Comparison of ENCODE assay signal across 10 cellular contexts in the genomic region with DNA sequence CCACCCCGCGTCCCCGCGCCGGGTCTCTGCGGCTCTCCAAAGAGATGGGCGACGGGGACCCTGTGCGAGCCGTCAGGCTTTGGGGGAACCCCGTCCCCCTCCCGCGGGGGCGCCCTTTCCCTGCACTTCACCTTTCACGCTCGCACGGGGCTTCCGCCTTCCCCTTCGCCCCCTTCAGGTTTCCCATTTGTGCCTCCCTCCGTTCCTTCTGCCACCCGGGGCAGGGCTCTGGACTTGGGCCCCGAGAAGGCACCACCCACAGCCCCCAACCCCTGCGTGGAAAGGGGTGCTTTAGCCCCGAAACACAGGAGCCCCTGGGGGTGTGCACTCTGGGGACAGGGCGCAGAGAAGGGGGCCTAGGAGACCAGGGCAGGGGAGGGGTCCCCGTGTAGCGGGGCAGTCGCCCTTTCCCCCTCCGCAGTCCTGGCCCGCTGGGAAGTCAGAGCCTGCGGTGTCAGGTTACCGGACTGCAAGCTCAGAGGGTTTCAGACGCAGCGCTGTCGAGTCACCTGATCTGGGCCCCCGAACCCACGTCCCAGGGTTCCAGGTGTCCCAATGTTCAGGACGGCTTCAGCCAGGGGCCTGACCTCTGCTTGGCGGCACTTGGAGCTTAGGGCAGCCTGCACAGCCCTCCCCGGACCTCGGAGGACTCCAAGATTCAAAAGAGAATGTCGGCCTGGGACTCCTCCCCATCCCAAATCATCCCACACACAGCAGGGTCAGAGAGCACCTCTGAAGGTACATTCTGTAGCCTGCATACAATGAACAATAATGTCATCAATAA. TPM values are rescaled to one million over a fixed set of nuclear protein-coding genes. Genes with fewer than 3 reads are reported as not detected.
DNase-seq lines count a peak whose midpoint lies in the region; ATAC-seq and TF ChIP-seq lines count a peak whose summit lies in the region.
"Had no signal": no experiment of that assay in that cellular context is flagged by ENCODE, and none has a peak within 500 bp of the region (broad histone marks: within the 10 kb centered on the region; RNA-seq: fewer than 3 reads in every experiment).

No MANE protein-coding gene starts in this region.

- H3K9ac ChIP-seq in IMR-90 (ENCODE audit: low read depth, low read length) = no peak overlapping the region

- H3K4ac ChIP-seq in IMR-90 (ENCODE audit: low read depth, low read length) = no peak overlapping the region

- TF ChIP-seq CTCF in IMR-90 (conservative IDR thresholded peaks at IDR 0.05; ENCODE audit: low read depth, low read length) = no peak

- H3K27ac Mint-ChIP-seq in dendritic cell treated with granulocyte-macrophage colony-stimulating factor and Interleukin-4, amounts not matched to agents 40 ng/mL and 50 ng/mL, for 4 days = no peak overlapping the region
- H3K27ac Mint-ChIP-seq: stimulated activated naive CD8-positive, alpha-beta T cell treated with anti-CD3 and anti-CD28 coated beads, Interleukin-15, Interleukin-2, amounts not matched to agents 100 ng/mL and 50 ng/mL, for 24 hours had no signal

- no peak overlapping the region for H3K23ac ChIP-seq in IMR-90 (ENCODE audit: low read depth, low read length)

- CTCF ChIA-PET in IMR-90 (lab: Yijun Ruan, JAX) = interaction anchor here (0.5 kb wide), 1 partner anchor 254 kb away, joined by 3 read pairs; no protein-coding TSS in a partner anchor

- no peak overlapping the region for H2BK120ac ChIP-seq in IMR-90 (ENCODE audit: low read depth, low read length)

- H3K4me1 Mint-ChIP-seq in dendritic cell treated with granulocyte-macrophage colony-stimulating factor and Interleukin-4, amounts not matched to agents 40 ng/mL and 50 ng/mL, for 4 days (ENCODE audit: low read depth) = peaks cover 5% of the 10 kb centered on the region

- peak overlapping the region; percentile 55; the same call in 1 of the 2 replicates for H3K4me3 ChIP-seq in ACC112 (ENCODE audit: low read depth, low read length)
- H3K4me3 ChIP-seq in IMR-90 (ENCODE audit: insufficient read depth, low read depth, low read length) = no peak overlapping the region; the same call in 1 of the 2 replicates
- H3K4me3 ChIP-seq in mesodermal cell (ENCODE audit: extremely low read depth, insufficient read depth, low read length, poor library complexity, severe bottlenecking) = peak overlapping the region; percentile 27

- H2BK15ac ChIP-seq in IMR-90 (ENCODE audit: low read depth, low read length) = no peak overlapping the region

- intact Hi-C loops in IMR-90 (cut with micrococcal nuclease) = no loop called here
- intact Hi-C loops in dendritic cell treated with granulocyte-macrophage colony-stimulating factor and Interleukin-4, amounts not matched to agents 40 ng/mL and 50 ng/mL, for 4 days (cut with micrococcal nuclease) = no loop called here

- H3K4me1 ChIP-seq in ACC112 (ENCODE audit: control insufficient read depth, insufficient read depth, low read length, unreplicated experiment) (no peaks in the 10 kb centered on the region), IMR-90 (ENCODE audit: control insufficient read depth, insufficient read depth, low read length) (no peaks in the 10 kb centered on the region), mesodermal cell (ENCODE audit: control insufficient read depth, insufficient read depth, low read length, poor library complexity, severe bottlenecking) (no peaks in the 10 kb centered on the region)

- no peak overlapping the region for H3K56ac ChIP-seq in IMR-90 (ENCODE audit: extremely low read depth, insufficient read depth, low read length)

- no peak overlapping the region for H2BK5ac ChIP-seq in IMR-90 (ENCODE audit: low read depth, low read length, poor library complexity, severe bottlenecking)

- H4K5ac ChIP-seq in IMR-90 (ENCODE audit: low read depth, low read length) = no peak overlapping the region

- H4K20me1 ChIP-seq in IMR-90 (ENCODE audit: insufficient read depth, low read length) = no peaks in the 10 kb centered on the region

- H3K27me3 Mint-ChIP-seq in dendritic cell treated with granulocyte-macrophage colony-stimulating factor and Interleukin-4, amounts not matched to agents 40 ng/mL and 50 ng/mL, for 4 days = peaks cover 85% of the 10 kb centered on the region

- no TSS peak for BruUV-seq in IMR-90 (replicated peaks; lab: Mats Ljungman, UMichigan)

- H2AK9ac ChIP-seq in IMR-90 (replicated peaks; ENCODE audit: low read depth, low read length, poor library complexity) = no peak overlapping the region

- H3K27me3 ChIP-seq in ACC112 (ENCODE audit: insufficient read depth, low read length) = peaks cover 30% of the 10 kb centered on the region
- peaks cover 36% of the 10 kb centered on the region for H3K27me3 ChIP-seq in IMR-90 (ENCODE audit: control insufficient read depth, insufficient read depth, low read length)

- no peak overlapping the region for H2BK20ac ChIP-seq in IMR-90 (ENCODE audit: low read depth, low read length)

- H3K27ac ChIP-seq in ACC112 (ENCODE audit: low read depth, low read length) = no peak overlapping the region
- no peak overlapping the region for H3K27ac ChIP-seq in IMR-90 (ENCODE audit: insufficient read depth, low read length)
- H3K27ac ChIP-seq in mesodermal cell (ENCODE audit: low read depth, low read length, severe bottlenecking) = no peak overlapping the region
- H3K27ac ChIP-seq: HL-60 had no signal

- no peaks in the 10 kb centered on the region for H3K79me1 ChIP-seq in IMR-90 (ENCODE audit: low read depth in 1 of 2, low read length in 2 of 2)

- H3K79me2 ChIP-seq in ACC112 (ENCODE audit: control insufficient read depth, insufficient read depth, low read length, unreplicated experiment) = no peaks in the 10 kb centered on the region

- POLR2A ChIA-PET in IMR-90 (lab: Charles Lee; ENCODE audit: unreplicated experiment) = no interaction called here

- H3K18ac ChIP-seq in IMR-90 (ENCODE audit: low read depth, low read length) = no peak overlapping the region

- H3K9me1 ChIP-seq in IMR-90 (ENCODE audit: insufficient read depth, low read length) = no peaks in the 10 kb centered on the region

- in situ Hi-C loops in IMR-90 (cut with MboI; ENCODE audit: low sequenced_read_pairs) = no loop called here

- no peaks in the 10 kb centered on the region for H3K36me3 ChIP-seq in ACC112 (ENCODE audit: insufficient read depth, low read length)
- H3K36me3 ChIP-seq in IMR-90 (ENCODE audit: control insufficient read depth, insufficient read depth, low read length) = no peaks in the 10 kb centered on the region
- no peaks in the 10 kb centered on the region for H3K36me3 ChIP-seq in mesodermal cell (ENCODE audit: control insufficient read depth, insufficient read depth, low read length)

- H4K8ac ChIP-seq in IMR-90 (ENCODE audit: low read depth in 2 of 2, low read length in 2 of 2) = no peak overlapping the region

- WGBS in IMR-90 (ENCODE audit: extremely low coverage in 2 of 2, insufficient read length in 1 of 2), 2 experiments = 0% methylated on average over 5 of the region's 42 CpGs; no CpG with 5 or more reads in 1 of the 2 experiments
- WGBS in mesodermal cell (ENCODE audit: insufficient coverage in 2 of 2), 2 experiments = 2% methylated on average over 28 to 32 of the region's 42 CpGs

- H3K9me3 Mint-ChIP-seq in dendritic cell treated with granulocyte-macrophage colony-stimulating factor and Interleukin-4, amounts not matched to agents 40 ng/mL and 50 ng/mL, for 4 days = no peaks in the 10 kb centered on the region
- H3K9me3 Mint-ChIP-seq: stimulated activated naive CD8-positive, alpha-beta T cell treated with anti-CD3 and anti-CD28 coated beads, Interleukin-15, Interleukin-2, amounts not matched to agents 100 ng/mL and 50 ng/mL, for 24 hours had no signal

- H3K4me3 Mint-ChIP-seq in dendritic cell treated with granulocyte-macrophage colony-stimulating factor and Interleukin-4, amounts not matched to agents 40 ng/mL and 50 ng/mL, for 4 days = peak overlapping the region; percentile 68
- H3K4me3 Mint-ChIP-seq: stimulated activated naive CD8-positive, alpha-beta T cell treated with anti-CD3 and anti-CD28 coated beads, Interleukin-15, Interleukin-2, amounts not matched to agents 100 ng/mL and 50 ng/mL, for 24 hours had no signal

- peak; percentile 24; the same call in 1 of the 2 replicates for ATAC-seq in IMR-90 (ENCODE audit: low read depth)
- ATAC-seq in HG03025 (IDR thresholded peaks at IDR 0.05; ENCODE audit: low FRiP score, unreplicated experiment) = no peak
- no peak for ATAC-seq in GM18867 (IDR thresholded peaks at IDR 0.05; ENCODE audit: unreplicated experiment)

- H4K91ac ChIP-seq in IMR-90 (ENCODE audit: insufficient read depth, low read depth, low read length) = no peak overlapping the region

- TF ChIP-seq POLR2A in IMR-90 (IDR thresholded peaks at IDR 0.05; ENCODE audit: low read depth, low read length) = no peak

- no peak overlapping the region for H3K14ac ChIP-seq in IMR-90 (replicated peaks; ENCODE audit: low read depth, low read length)

- H2AFZ ChIP-seq in ACC112 (ENCODE audit: low read length, unreplicated experiment) (no peak overlapping the region), IMR-90 (replicated peaks; ENCODE audit: low read length, poor library complexity) (peak overlapping the region; percentile 12)

- no peaks in the 10 kb centered on the region for H3K36me3 Mint-ChIP-seq in dendritic cell treated with granulocyte-macrophage colony-stimulating factor and Interleukin-4, amounts not matched to agents 40 ng/mL and 50 ng/mL, for 4 days (ENCODE audit: low read depth)

- no peaks in the 10 kb centered on the region for H3K9me3 ChIP-seq in IMR-90 (ENCODE audit: control insufficient read depth, insufficient read depth, low read length)
- no peaks in the 10 kb centered on the region for H3K9me3 ChIP-seq in mesodermal cell (ENCODE audit: control insufficient read depth, low read length)

- H2AK5ac ChIP-seq in IMR-90 (ENCODE audit: low read depth, low read length) = no peak overlapping the region

- no peak for DNase-seq in IMR-90
- DNase-seq in NOMO-1 (lab: John Stamatoyannopoulos, UW; ENCODE audit: unreplicated experiment in 2 of 2) = no peak
- DNase-seq in NCI-H2196 (lab: John Stamatoyannopoulos, UW; ENCODE audit: unreplicated experiment) = no peak

- dilution Hi-C loops in IMR-90 (cut with HindIII; ENCODE audit: low sequenced_read_pairs, unreplicated experiment) = no loop called here

- no peak for TF ChIP-seq RAD21 in IMR-90 (IDR thresholded peaks at IDR 0.05; ENCODE audit: low read length)

- H3K4me2 ChIP-seq in IMR-90 (ENCODE audit: low read depth, low read length) = peak overlapping the region; percentile 33; the same call in 1 of the 2 replicates

RNA-seq across cellular contexts. Expression of gene CCDC92B, which starts 6.7 kb away (rescaled TPM):
- total RNA-seq in IMR-90 (2012; rRNA removed) = not detected in 2 replicates
- not detected in 2 replicates for polyA plus RNA-seq in IMR-90 (2012; rRNA removed)
- not detected in 2 replicates for polyA plus RNA-seq in IMR-90 (2012; cell fraction: cytosol; rRNA removed)
- polyA plus RNA-seq in IMR-90 (2012; cell fraction: nucleus; rRNA removed; ENCODE audit: low replicate concordance) = 0.02 TPM in 1 of 2 replicates, not detected in the other
- 0.33 TPM for polyA plus RNA-seq in mesodermal cell (2013, experiment 1 of 2)
- 0.20 TPM for polyA plus RNA-seq in mesodermal cell (2013, experiment 2 of 2)

RNA-seq across cellular contexts. Expression of gene RAP1GAP2, which starts 40.1 kb away (rescaled TPM):
- 4.7 and 5.7 TPM in 2 replicates for total RNA-seq in IMR-90 (2012; rRNA removed)
- polyA plus RNA-seq in IMR-90 (2012; rRNA removed) = 7.5 and 8.6 TPM in 2 replicates
- polyA plus RNA-seq in IMR-90 (2012; cell fraction: cytosol; rRNA removed) = 3.4 and 3.8 TPM in 2 replicates
- polyA plus RNA-seq in IMR-90 (2012; cell fraction: nucleus; rRNA removed; ENCODE audit: low replicate concordance) = 28.2 and 37.6 TPM in 2 replicates
- polyA plus RNA-seq in mesodermal cell (2013, experiment 1 of 2) = 3.9 TPM
- 2.7 TPM for polyA plus RNA-seq in mesodermal cell (2013, experiment 2 of 2)

RNA-seq across cellular contexts. Expression of gene CLUH, which starts 44.6 kb away (rescaled TPM):
- 12.5 and 12.9 TPM in 2 replicates for total RNA-seq in IMR-90 (2012; rRNA removed)
- polyA plus RNA-seq in IMR-90 (2012; rRNA removed) = 42.0 and 51.0 TPM in 2 replicates
- 16.6 and 23.3 TPM in 2 replicates for polyA plus RNA-seq in IMR-90 (2012; cell fraction: cytosol; rRNA removed)
- polyA plus RNA-seq in IMR-90 (2012; cell fraction: nucleus; rRNA removed; ENCODE audit: low replicate concordance) = 134 and 376 TPM in 2 replicates
- 22.0 TPM for polyA plus RNA-seq in mesodermal cell (2013, experiment 1 of 2)
- polyA plus RNA-seq in mesodermal cell (2013, experiment 2 of 2) = 16.7 TPM
